In genomic region chr20:14720251-14720650, GRCh38 we compare ENCODE assay signal across 22 cellular contexts.
DNase-seq lines count a peak whose midpoint lies in the region; ATAC-seq, FAIRE-seq and TF ChIP-seq lines count a peak whose summit lies in the region.
"Had no signal": no experiment of that assay in that cellular context is flagged by ENCODE, and none has a peak within 500 bp of the region (broad histone marks: within the 10 kb centered on the region; RNA-seq: fewer than 3 reads in every experiment).

No MANE protein-coding gene starts in this region.

- BruUV-seq in GM12878 (replicated peaks; lab: Mats Ljungman, UMichigan): no TSS peak

- H3K36me3 ChIP-seq in OCI-LY3 (replicated peaks; ENCODE audit: low read depth, low read length) (no peaks in the 10 kb centered on the region), GM12878 (ENCODE audit: control insufficient read depth in 2 of 2, insufficient read depth in 2 of 2, low read length in 1 of 2) (no peaks in the 10 kb centered on the region), esophagus squamous epithelium (no peaks in the 10 kb centered on the region), lower lobe of right lung (no peaks in the 10 kb centered on the region), gastroesophageal sphincter (no peaks in the 10 kb centered on the region)
- H3K36me3 ChIP-seq: BLaER1 treated with 17β-estradiol and CSF1 and Interleukin-3, amounts not matched to agents 10 nM and 100 nM; HAP-1 had no signal

- H3K27me3 ChIP-seq in OCI-LY3 (ENCODE audit: low read depth, low read length): no peaks in the 10 kb centered on the region
- no peaks in the 10 kb centered on the region for H3K27me3 ChIP-seq in GM12878 (replicated peaks in 1 of 2; ENCODE audit: control insufficient read depth in 2 of 2, insufficient read depth in 2 of 2, low read length in 1 of 2)
- no peaks in the 10 kb centered on the region for H3K27me3 ChIP-seq in esophagus squamous epithelium
- no peaks in the 10 kb centered on the region for H3K27me3 ChIP-seq in lower lobe of right lung (ENCODE audit: low read depth)
- no peaks in the 10 kb centered on the region for H3K27me3 ChIP-seq in gastroesophageal sphincter
- H3K27me3 ChIP-seq: BLaER1 treated with 17β-estradiol and CSF1 and Interleukin-3, amounts not matched to agents 10 nM and 100 nM had no signal

- H3K4me3 ChIP-seq in OCI-LY3 (ENCODE audit: low read length): no peak overlapping the region
- no peak overlapping the region for H3K4me3 ChIP-seq in GM12878
- H3K4me3 ChIP-seq in fibroblast of the aortic adventitia (ENCODE audit: low read depth, low read length): no peak overlapping the region
- H3K4me3 ChIP-seq in esophagus squamous epithelium: no peak overlapping the region
- H3K4me3 ChIP-seq in lower lobe of right lung: no peak overlapping the region
- no peak overlapping the region for H3K4me3 ChIP-seq in gastroesophageal sphincter
- H3K4me3 ChIP-seq: BLaER1 treated with 17β-estradiol and CSF1 and Interleukin-3, amounts not matched to agents 10 nM and 100 nM; HAP-1 had no signal

- 0% methylated on average over 2 of the region's 4 CpGs for WGBS in GM12878 (ENCODE audit: insufficient coverage, insufficient replicate concordance, low lambda C conversion rate, missing lambda C conversion rate)
- WGBS in esophagus squamous epithelium, 2 donors: 60 to 86% methylated on average over 3 to 4 of the region's 4 CpGs
- 63 to 75% methylated on average over 1 to 4 of the region's 4 CpGs for WGBS in gastroesophageal sphincter (ENCODE audit: low coverage in 1 of 2), 2 donors

- no peak for TF ChIP-seq RAD21 in GM12878 (IDR thresholded peaks at IDR 0.05; ENCODE audit: insufficient read depth, low read depth, low read length)

- RAD21 ChIA-PET in GM12878 (lab: Charles Lee; ENCODE audit: unreplicated experiment): no interaction called here

- H3K9ac ChIP-seq in OCI-LY3 (ENCODE audit: low read length) (no peak overlapping the region), GM12878 (ENCODE audit: control insufficient read depth, insufficient read depth, low read length) (no peak overlapping the region)
- H3K9ac ChIP-seq: BLaER1 treated with 17β-estradiol and CSF1 and Interleukin-3, amounts not matched to agents 10 nM and 100 nM had no signal

- peaks cover 28% of the 10 kb centered on the region for H3K4me1 ChIP-seq in OCI-LY3 (ENCODE audit: low read length)
- H3K4me1 ChIP-seq in GM12878 (ENCODE audit: control insufficient read depth, insufficient read depth, low read length): no peaks in the 10 kb centered on the region
- no peaks in the 10 kb centered on the region for H3K4me1 ChIP-seq in esophagus squamous epithelium
- H3K4me1 ChIP-seq in lower lobe of right lung: no peaks in the 10 kb centered on the region
- H3K4me1 ChIP-seq in gastroesophageal sphincter: no peaks in the 10 kb centered on the region
- H3K4me1 ChIP-seq: HAP-1 had no signal

- H3K4me3 Mint-ChIP-seq in activated CD4-positive, alpha-beta T cell treated with anti-CD3 and anti-CD28 coated beads, Interleukin-2, amount 10 ng/mL, durations not matched to agents 7 days and 5 days: no peak overlapping the region
- H3K4me3 Mint-ChIP-seq: CD4-positive, CD25-positive, alpha-beta regulatory T cell had no signal

- peaks cover 8% of the 10 kb centered on the region for H3K9me3 Mint-ChIP-seq in activated CD4-positive, alpha-beta T cell treated with anti-CD3 and anti-CD28 coated beads, Interleukin-2, amount 10 ng/mL, durations not matched to agents 7 days and 5 days

- SMC1A ChIA-PET in GM12878 (lab: Charles Lee; ENCODE audit: uncharacterized antibody, unreplicated experiment): interaction anchor here (1.4 kb wide), 1 partner anchor 23 kb away, joined by 4 read pairs; no protein-coding TSS in a partner anchor

- no peaks in the 10 kb centered on the region for H3K27me3 Mint-ChIP-seq in activated CD4-positive, alpha-beta T cell treated with anti-CD3 and anti-CD28 coated beads, Interleukin-2, amount 10 ng/mL, durations not matched to agents 7 days and 5 days
- H3K27me3 Mint-ChIP-seq: CD4-positive, CD25-positive, alpha-beta regulatory T cell had no signal

- H3K79me2 ChIP-seq in OCI-LY3 (ENCODE audit: low read length): no peaks in the 10 kb centered on the region
- no peaks in the 10 kb centered on the region for H3K79me2 ChIP-seq in GM12878 (ENCODE audit: control insufficient read depth, insufficient read depth, low read length)

- H3K27ac ChIP-seq in OCI-LY3 (ENCODE audit: low read length) (no peak overlapping the region), GM12878 (ENCODE audit: control insufficient read depth, insufficient read depth) (no peak overlapping the region), esophagus squamous epithelium (no peak overlapping the region), lower lobe of right lung (no peak overlapping the region), gastroesophageal sphincter (no peak overlapping the region)
- H3K27ac ChIP-seq: 22Rv1; BLaER1 treated with 17β-estradiol and CSF1 and Interleukin-3, amounts not matched to agents 10 nM and 100 nM had no signal

- in situ Hi-C loops in GM12878 (cut with MboI): no loop called here

- CTCF ChIA-PET in GM12878 (lab: Yijun Ruan, JAX): no interaction called here
- CTCF ChIA-PET in activated CD4-positive, alpha-beta T cell treated with anti-CD3 and anti-CD28 coated beads, Interleukin-2, amount 10 ng/mL, durations not matched to agents 7 days and 5 days (lab: Charles Lee): interaction anchor here (0.5 kb wide), 1 partner anchor 1314 kb away, joined by 3 read pairs; no protein-coding TSS in a partner anchor

- DNase-seq in A172 (ENCODE audit: low spot score) (peak; percentile 58), GM12878 (ENCODE audit: low read depth, low spot score) (no peak), fibroblast of the aortic adventitia (ENCODE audit: low read depth) (peak; percentile 21), esophagus squamous epithelium (lab: John Stamatoyannopoulos, UW) (no peak), lower lobe of right lung (no peak)
- DNase-seq in activated CD4-positive, alpha-beta T cell treated with anti-CD3 and anti-CD28 coated beads, Interleukin-2, amount 10 ng/mL, durations not matched to agents 7 days and 5 days: no peak
- DNase-seq: AML-193; Calu3; CD4-positive, CD25-positive, alpha-beta regulatory T cell; DMS 273 treated with DMSO at 0.1 percent for 48 hours; DMS79; EL had no signal

- no peak for TF ChIP-seq POLR2A in GM12878 (IDR thresholded peaks at IDR 0.05; ENCODE audit: low read depth, low read length)
- no peak for TF ChIP-seq POLR2A in esophagus squamous epithelium (IDR thresholded peaks at IDR 0.05)
- no peak for TF ChIP-seq POLR2A in gastroesophageal sphincter (IDR thresholded peaks at IDR 0.05)

- TF ChIP-seq CTCF in OCI-LY3 (IDR thresholded peaks at IDR 0.05; ENCODE audit: low read depth, low read length) (no peak), GM12878 (IDR thresholded peaks at IDR 0.05 in 2 of 3, conservative IDR thresholded peaks at IDR 0.05 in 1 of 3; ENCODE audit: control insufficient read depth in 2 of 3, extremely low read depth in 1 of 3, insufficient read depth in 1 of 3, low read depth in 3 of 3, low read length in 3 of 3) (no peak), fibroblast of the aortic adventitia (IDR thresholded peaks at IDR 0.05; ENCODE audit: insufficient read depth, low read length) (no peak), esophagus squamous epithelium (IDR thresholded peaks at IDR 0.05) (no peak), lower lobe of right lung (IDR thresholded peaks at IDR 0.05) (no peak), gastroesophageal sphincter (IDR thresholded peaks at IDR 0.05) (no peak)

- no peak for FAIRE-seq in GM12878 (lab: Jason Lieb, UNC)
- FAIRE-seq: G401.6, GM12892, H1, HepG2, HTR-8/SVneo had no signal

- ATAC-seq in GM12878 (no peak), lower lobe of right lung (no peak), gastroesophageal sphincter (no peak)
- ATAC-seq: HepG2 had no signal

- intact Hi-C loops in GM12878 (cut with micrococcal nuclease; ENCODE audit: unreplicated experiment) (loop anchor here (5.0 kb wide), 1 partner anchor 112 kb away; no protein-coding TSS in a partner anchor), esophagus squamous epithelium (cut with DNase I) (no loop called here), lower lobe of right lung (cut with DNase I) (no loop called here)

- no peak overlapping the region for H3K27ac Mint-ChIP-seq in activated CD4-positive, alpha-beta T cell treated with anti-CD3 and anti-CD28 coated beads, Interleukin-2, amount 10 ng/mL, durations not matched to agents 7 days and 5 days
- H3K27ac Mint-ChIP-seq: CD4-positive, CD25-positive, alpha-beta regulatory T cell had no signal

- no peaks in the 10 kb centered on the region for H3K4me1 Mint-ChIP-seq in activated CD4-positive, alpha-beta T cell treated with anti-CD3 and anti-CD28 coated beads, Interleukin-2, amount 10 ng/mL, durations not matched to agents 7 days and 5 days
- H3K4me1 Mint-ChIP-seq: CD4-positive, CD25-positive, alpha-beta regulatory T cell had no signal

- no peaks in the 10 kb centered on the region for H3K36me3 Mint-ChIP-seq in activated CD4-positive, alpha-beta T cell treated with anti-CD3 and anti-CD28 coated beads, Interleukin-2, amount 10 ng/mL, durations not matched to agents 7 days and 5 days (ENCODE audit: low read depth)
- H3K36me3 Mint-ChIP-seq: CD4-positive, CD25-positive, alpha-beta regulatory T cell had no signal

- H3K9me3 ChIP-seq in OCI-LY3 (ENCODE audit: insufficient read depth, low read length): no peaks in the 10 kb centered on the region
- no peaks in the 10 kb centered on the region; the same call in 2 of the 3 replicates for H3K9me3 ChIP-seq in GM12878 (replicated peaks; ENCODE audit: control insufficient read depth, insufficient read depth, low read length)
- no peaks in the 10 kb centered on the region for H3K9me3 ChIP-seq in esophagus squamous epithelium
- H3K9me3 ChIP-seq in lower lobe of right lung: no peaks in the 10 kb centered on the region
- H3K9me3 ChIP-seq in gastroesophageal sphincter: no peaks in the 10 kb centered on the region
- H3K9me3 ChIP-seq: BLaER1 treated with 17β-estradiol and CSF1 and Interleukin-3, amounts not matched to agents 10 nM and 100 nM; HAP-1 had no signal

- H2AFZ ChIP-seq in OCI-LY3 (ENCODE audit: low read depth, low read length) (no peak overlapping the region), GM12878 (ENCODE audit: control insufficient read depth, low read depth, low read length) (no peak overlapping the region)

- TF ChIP-seq EP300 in GM12878 (IDR thresholded peaks at IDR 0.05; ENCODE audit: borderline replicate concordance in 1 of 2, control insufficient read depth in 1 of 2, low read depth in 2 of 2, low read length in 2 of 2) (no peak), gastroesophageal sphincter (IDR thresholded peaks at IDR 0.05) (no peak)

- POLR2A ChIA-PET in GM12878 (lab: Charles Lee): no interaction called here
- POLR2A ChIA-PET in activated CD4-positive, alpha-beta T cell treated with anti-CD3 and anti-CD28 coated beads, Interleukin-2, amount 10 ng/mL, durations not matched to agents 7 days and 5 days (lab: Charles Lee): no interaction called here

- H4K20me1 ChIP-seq in OCI-LY3 (ENCODE audit: insufficient read depth, low read length) (no peaks in the 10 kb centered on the region), GM12878 (ENCODE audit: control insufficient read depth, insufficient read depth) (no peaks in the 10 kb centered on the region)
- H4K20me1 ChIP-seq: BLaER1 treated with 17β-estradiol and CSF1 and Interleukin-3, amounts not matched to agents 10 nM and 100 nM had no signal

- H3K4me2 ChIP-seq in OCI-LY3 (ENCODE audit: low read length): peak overlapping the region; percentile 39; the same call in 1 of the 2 replicates
- H3K4me2 ChIP-seq in GM12878 (ENCODE audit: control insufficient read depth, insufficient read depth): no peak overlapping the region
- H3K4me2 ChIP-seq: BLaER1 treated with 17β-estradiol and CSF1 and Interleukin-3, amounts not matched to agents 10 nM and 100 nM had no signal

Comparison
In these comparisons a context has a peak if more than half of its experiments do, and no peak if none do; other contexts are left out.
1. DNase-seq: peak in A172 (single experiment) and fibroblast of the aortic adventitia (single experiment); none in GM12878 (single experiment), esophagus squamous epithelium (single experiment), activated CD4-positive, alpha-beta T cell treated with anti-CD3 and anti-CD28 coated beads, Interleukin-2, amount 10 ng/mL, durations not matched to agents 7 days and 5 days (single experiment) and lower lobe of right lung (single experiment).